Comparison of ENCODE assay signal across 8 cellular contexts in the genomic region with DNA sequence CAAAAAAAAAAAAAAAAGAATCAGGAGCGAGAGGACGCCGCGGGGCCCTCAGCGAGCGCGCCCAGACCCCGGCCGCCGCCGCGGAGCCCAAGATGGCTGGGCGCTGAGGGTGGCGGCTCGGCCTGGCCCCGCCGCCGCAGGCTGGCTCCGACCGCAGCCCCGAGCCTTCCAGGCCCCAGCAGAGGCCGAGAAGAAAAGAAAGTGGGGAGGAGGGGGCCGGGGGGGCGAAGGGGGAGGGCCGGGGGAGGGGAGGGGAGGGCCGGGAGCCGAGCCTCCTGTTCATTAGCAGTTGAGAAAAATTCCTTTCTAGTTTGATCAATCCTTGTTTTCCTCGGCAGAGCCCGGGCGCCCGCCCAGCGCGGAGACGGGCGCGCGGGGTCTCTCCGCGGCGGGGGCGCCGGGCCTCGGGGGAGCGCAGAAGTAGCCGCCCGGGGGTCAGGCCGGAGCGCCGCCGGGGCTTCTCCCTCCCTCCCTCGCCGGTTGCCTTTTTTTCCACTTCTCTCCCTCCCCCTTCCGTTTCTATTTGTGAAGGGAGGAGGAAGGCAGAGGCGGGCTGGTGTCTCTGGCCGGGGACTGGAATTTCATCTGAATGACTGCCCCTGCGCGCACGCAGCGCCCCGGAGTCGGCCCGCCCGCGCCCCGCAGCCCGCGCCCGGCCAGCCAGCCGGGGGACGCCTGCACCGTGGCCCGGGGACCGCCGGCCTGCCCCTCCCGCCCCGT. TPM values are rescaled to one million over a fixed set of nuclear protein-coding genes. Genes with fewer than 3 reads are reported as not detected.
DNase-seq lines count a peak whose midpoint lies in the region; ATAC-seq and TF ChIP-seq lines count a peak whose summit lies in the region.

No MANE protein-coding gene starts in this region.

- peak overlapping the region; percentile 84 for H3K9ac ChIP-seq in HUES6 (ENCODE audit: low read length)

- H3K36me3 ChIP-seq in HUES6 (ENCODE audit: control insufficient read depth, insufficient read depth, low read length) (0 out of 2 replicates have a peak, but pooled peaks cover 4% of the 10 kb centered on the region), adrenal gland (replicated peaks in 1 of 2) (no peaks in the 10 kb centered on the region), osteoblast (ENCODE audit: insufficient read depth, low read length) (peaks cover 9% of the 10 kb centered on the region)

- H3K27me3 ChIP-seq in HUES6 (ENCODE audit: control insufficient read depth, insufficient read depth, low read length) (no peaks in the 10 kb centered on the region), adrenal gland (no peaks in the 10 kb centered on the region), osteoblast (ENCODE audit: insufficient read depth, low read length) (no peaks in the 10 kb centered on the region)

- H3K27ac ChIP-seq in HUES6 (ENCODE audit: low read depth, low read length): peak overlapping the region; percentile 92
- H3K27ac ChIP-seq in adrenal gland: peak overlapping the region; percentile 92 to 99 (median 97)
- H3K27ac ChIP-seq in osteoblast (ENCODE audit: low read depth, low read length): peak overlapping the region; percentile 84

- H3K4me3 ChIP-seq in HUES6 (ENCODE audit: low read depth, low read length) (peak overlapping the region; percentile 78), adrenal gland (peak overlapping the region in 3 of 4 donors; percentile 4 to 88 (median 82)), osteoblast (ENCODE audit: insufficient read depth, low read length) (peak overlapping the region; percentile 88)

- peaks cover 44% of the 10 kb centered on the region for H3K79me2 ChIP-seq in osteoblast (ENCODE audit: insufficient read depth, low read length)

- DNase-seq in DMS53 (lab: John Stamatoyannopoulos, UW): peak; percentile 88
- DNase-seq in RPMI7951 (ENCODE audit: low read depth): peak; percentile 76
- peak; percentile 69 to 88 (median 76) for DNase-seq in adrenal gland
- peak; percentile 87 for DNase-seq in cardiac septum (ENCODE audit: low spot score)
- peak; percentile 88 for DNase-seq in osteoblast (ENCODE audit: insufficient read length, low spot score, missing footprints)
- no peak for DNase-seq in NCI-H524 treated with DMSO at 0.1 percent for 48 hours (lab: John Stamatoyannopoulos, UW)

- no peak overlapping the region for H2AFZ ChIP-seq in osteoblast (ENCODE audit: low read length)

- no peak for TF ChIP-seq CTCF in adrenal gland (IDR thresholded peaks at IDR 0.05)
- no peak for TF ChIP-seq CTCF in osteoblast (IDR thresholded peaks at IDR 0.05; ENCODE audit: extremely low read depth, low read depth, low read length)

- H3K4me1 ChIP-seq in HUES6 (ENCODE audit: control insufficient read depth, insufficient read depth, low read length): peaks cover 23% of the 10 kb centered on the region
- H3K4me1 ChIP-seq in adrenal gland (replicated peaks in 1 of 2): peaks cover 20 to 26% of the 10 kb centered on the region in 2 donors
- H3K4me1 ChIP-seq in osteoblast (ENCODE audit: insufficient read depth, low read length): peaks cover 31% of the 10 kb centered on the region

- intact Hi-C loops in adrenal gland (cut with DNase I): no loop called here
- intact Hi-C loops in cardiac septum (cut with DNase I): loop anchor here (2.0 kb wide), 3 partner anchors 31 to 141 kb away; a partner anchor contains a TSS

- 1 to 2% (median 1%) methylated on average over 35 to 75 of the region's 76 CpGs for WGBS in adrenal gland, 4 donors

- no peak for ATAC-seq in HG03097 (IDR thresholded peaks at IDR 0.05; ENCODE audit: low FRiP score, unreplicated experiment)

- peak; percentile 22 to 85 for TF ChIP-seq POLR2A in adrenal gland (IDR thresholded peaks at IDR 0.05)

- no peaks in the 10 kb centered on the region for H3K9me3 ChIP-seq in HUES6 (ENCODE audit: control insufficient read depth, insufficient read depth, low read depth, low read length)
- H3K9me3 ChIP-seq in adrenal gland (replicated peaks in 1 of 3): no peaks in the 10 kb centered on the region
- no peaks in the 10 kb centered on the region for H3K9me3 ChIP-seq in osteoblast (ENCODE audit: low read depth, low read length)

- H4K20me1 ChIP-seq in osteoblast (ENCODE audit: insufficient read depth, low read length): peaks cover 36% of the 10 kb centered on the region

- peak overlapping the region; percentile 83 for H3K4me2 ChIP-seq in osteoblast (ENCODE audit: insufficient read depth, low read length)

RNA-seq across cellular contexts. Expression of a gene that starts 0.8 kb away (rescaled TPM):
- total RNA-seq in RPMI7951 (2014; rRNA removed; shearing (Covaris generic)): 39.3 and 52.8 TPM in 2 replicates
- total RNA-seq in adrenal gland (100 to 1,000 TPM in 7 of 8 donors, 10 to 100 TPM in 1; 73.1 to 175 (median 138) TPM), cardiac septum (99.6 TPM), osteoblast (107 and 126 TPM in 2 replicates)
- 10 to 100 TPM; 45.0 to 57.6 (median 53.0) TPM for polyA plus RNA-seq in adrenal gland
